ENCODE assay signal across 9 cellular contexts in the genomic region with DNA sequence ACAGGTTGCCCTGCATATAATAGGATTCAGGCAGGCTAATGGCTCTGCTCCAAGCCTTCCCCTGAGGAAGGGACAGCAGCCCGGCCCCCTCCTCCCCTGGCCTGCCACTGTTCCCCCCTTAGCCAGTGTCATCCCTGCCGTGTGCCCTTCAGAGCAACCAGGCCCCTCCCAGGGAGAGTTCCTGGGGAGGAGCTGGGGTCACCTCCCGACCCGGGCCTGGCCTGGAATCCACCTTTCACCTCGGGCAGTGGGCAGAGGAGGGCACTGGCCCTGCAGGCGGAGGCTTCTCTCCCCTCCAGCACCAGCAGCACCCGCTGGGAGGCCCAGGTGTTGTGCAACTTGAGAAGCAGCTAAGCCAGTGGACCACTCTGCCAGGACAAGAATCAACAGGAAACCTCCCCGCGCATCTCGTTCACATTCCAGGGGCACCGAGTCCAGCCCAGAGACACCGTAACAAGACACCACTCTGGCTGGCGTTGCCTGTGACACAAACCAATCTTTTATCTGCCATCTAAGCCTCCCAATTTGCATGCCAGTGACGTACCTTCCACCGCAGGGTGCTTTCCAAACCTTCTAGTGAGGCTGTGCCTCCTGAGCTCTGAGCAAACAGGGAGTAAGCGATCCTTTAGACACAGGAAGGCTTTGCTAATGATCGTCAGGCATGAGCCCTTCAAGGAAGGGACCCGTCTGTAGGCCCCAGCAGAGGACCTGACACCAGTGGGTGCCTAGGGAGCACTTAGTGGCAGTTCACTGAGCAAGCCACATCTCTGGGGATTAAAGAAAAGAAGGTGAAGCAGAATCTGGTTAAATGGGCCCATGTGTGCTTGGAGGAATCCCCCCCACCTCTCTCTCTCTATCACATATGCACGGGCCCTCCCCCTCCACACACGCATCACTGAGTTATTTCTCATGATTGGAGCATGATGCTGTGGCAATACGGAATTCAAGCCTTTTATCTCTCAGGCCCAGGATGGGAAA.
DNase-seq lines count a peak whose midpoint lies in the region; ATAC-seq and TF ChIP-seq lines count a peak whose summit lies in the region.
"Had no signal": no experiment of that assay in that cellular context is flagged by ENCODE, and none has a peak within 500 bp of the region (broad histone marks: within the 10 kb centered on the region; RNA-seq: fewer than 3 reads in every experiment).

No MANE protein-coding gene starts in this region.

- H3K27ac ChIP-seq in heart left ventricle: peak overlapping the region in 2 of 12 donors; percentile 34 to 81
- peak overlapping the region; percentile 86 for H3K27ac ChIP-seq in hepatocyte
- H3K27ac ChIP-seq: neutrophil had no signal

- no peak for ATAC-seq in Right ventricle myocardium inferior
- ATAC-seq in heart left ventricle: no peak
- peak; percentile 74 for ATAC-seq in HG03045 (IDR thresholded peaks at IDR 0.05; ENCODE audit: unreplicated experiment)

- H3K4me3 ChIP-seq in heart left ventricle (no peak overlapping the region), hepatocyte (no peak overlapping the region)

- TF ChIP-seq POLR2A in heart left ventricle (IDR thresholded peaks at IDR 0.05): no peak

- TF ChIP-seq CTCF in heart left ventricle (IDR thresholded peaks at IDR 0.05): no peak
- no peak for TF ChIP-seq CTCF in hepatocyte (IDR thresholded peaks at IDR 0.05; ENCODE audit: poor library complexity)

- H3K36me3 ChIP-seq in heart left ventricle: no peaks in the 10 kb centered on the region
- no peaks in the 10 kb centered on the region for H3K36me3 ChIP-seq in hepatocyte (replicated peaks; ENCODE audit: insufficient read depth, low read depth)
- H3K36me3 ChIP-seq: neutrophil had no signal

- H4K20me1 ChIP-seq in hepatocyte (ENCODE audit: insufficient read depth, poor library complexity, severe bottlenecking): no peaks in the 10 kb centered on the region

- intact Hi-C loops in Right ventricle myocardium inferior (cut with DNase I): no loop called here
- intact Hi-C loops in heart left ventricle (cut with DNase I): no loop called here

- H3K9me3 ChIP-seq in heart left ventricle: peaks cover 0 to 11% (median 3%) of the 10 kb centered on the region in 12 donors
- no peaks in the 10 kb centered on the region for H3K9me3 ChIP-seq in hepatocyte (ENCODE audit: low read depth)
- H3K9me3 ChIP-seq: neutrophil had no signal

- no peaks in the 10 kb centered on the region for H3K9me2 ChIP-seq in hepatocyte (replicated peaks; ENCODE audit: insufficient read depth)

- peak overlapping the region; percentile 55 for H3K4me2 ChIP-seq in hepatocyte

- no peaks in the 10 kb centered on the region for H3K79me2 ChIP-seq in hepatocyte

- H3K4me1 ChIP-seq in heart left ventricle: peaks cover 0 to 31% (median 13%) of the 10 kb centered on the region in 12 donors
- H3K4me1 ChIP-seq in hepatocyte (ENCODE audit: insufficient read depth): peaks cover 27% of the 10 kb centered on the region

- H2AFZ ChIP-seq in hepatocyte: no peak overlapping the region

- WGBS in heart left ventricle, 4 donors: 63 to 74% (median 64%) methylated on average over 21 of the region's 21 CpGs
- WGBS in hepatocyte (ENCODE audit: low lambda C conversion rate, missing lambda C conversion rate): 32% methylated on average over 21 of the region's 21 CpGs

- DNase-seq in Right ventricle myocardium inferior (ENCODE audit: missing footprints): peak; percentile 59
- DNase-seq in heart left ventricle: no peak
- DNase-seq in NCI-H345 (lab: John Stamatoyannopoulos, UW): peak; percentile 74
- DNase-seq in activated CD8-positive, alpha-beta memory T cell treated with anti-CD3 and anti-CD28 coated beads, Interleukin-2, amount 50 U/mL, for 48 hours: peak; percentile 58
- peak; percentile 88 for DNase-seq in hepatocyte (ENCODE audit: low spot score)
- DNase-seq in stimulated activated CD4-positive, alpha-beta T cell treated with anti-CD3 and anti-CD28 coated beads, Interleukin-1b, Interleukin-23, amount 100 ng/mL, for 1 hour (ENCODE audit: low read depth in 2 of 2): peak; percentile 2 to 9
- no peak for DNase-seq in NCI-H1694 (lab: John Stamatoyannopoulos, UW)

- H3K27me3 ChIP-seq in heart left ventricle (no peaks in the 10 kb centered on the region), hepatocyte (no peaks in the 10 kb centered on the region)

Comparison
In these comparisons a context has a peak if more than half of its experiments do, and no peak if none do; other contexts are left out.
1. DNase-seq: peak in Right ventricle myocardium inferior (single experiment), NCI-H345 (single experiment), activated CD8-positive, alpha-beta memory T cell treated with anti-CD3 and anti-CD28 coated beads, Interleukin-2, amount 50 U/mL, for 48 hours (single experiment), hepatocyte (single experiment) and stimulated activated CD4-positive, alpha-beta T cell treated with anti-CD3 and anti-CD28 coated beads, Interleukin-1b, Interleukin-23, amount 100 ng/mL, for 1 hour (2 of 2); none in heart left ventricle (0 of 5) and NCI-H1694 (single experiment).